ENCODE assay signal across 28 cellular contexts in the genomic region with DNA sequence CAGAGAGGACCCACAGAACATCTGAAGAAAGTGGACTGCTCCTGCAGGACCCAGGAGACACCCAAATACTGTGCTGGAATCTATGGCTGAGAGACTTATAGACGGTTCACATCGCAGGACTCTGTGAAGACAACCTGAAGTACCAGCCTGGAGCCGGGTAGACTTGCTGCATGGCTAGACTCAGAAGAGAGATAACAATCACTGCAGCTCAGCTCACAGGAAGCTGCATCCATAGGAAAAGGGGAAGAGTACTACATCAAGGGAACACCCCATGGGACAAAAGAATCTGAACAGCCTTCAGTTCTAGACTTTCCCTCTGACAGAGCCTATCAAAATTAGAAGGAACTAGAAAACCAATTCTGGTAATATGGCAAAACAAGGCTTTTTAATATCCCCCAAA.
"Had no signal": no experiment of that assay in that cellular context is flagged by ENCODE, and none has a peak within 500 bp of the region (broad histone marks: within the 10 kb centered on the region; RNA-seq: fewer than 3 reads in every experiment).

No MANE protein-coding gene starts in this region.

- H3K4me3 ChIP-seq: neural progenitor cell, ovary, psoas muscle, right lobe of liver, sigmoid colon, suprapubic skin, testis, tibial artery, transverse colon, upper lobe of left lung, vagina had no signal

- H3K27ac Mint-ChIP-seq: natural killer cell; nephron; neural progenitor cell; progenitor cell of endocrine pancreas; stimulated activated memory B cell treated with anti-CD40 and anti-IgM and Interleukin-4, amounts not matched to agents 10 μg/mL and 1 μg/mL and 100 μg/mL, for 72 hours; stimulated activated naive CD8-positive, alpha-beta T cell treated with anti-CD3 and anti-CD28 coated beads, Interleukin-15, amount 100 ng/mL, for 72 hours had no signal

- ATAC-seq: natural killer cell; psoas muscle; right cardiac atrium; right lobe of liver; stimulated activated memory B cell treated with anti-CD40 and anti-IgM and Interleukin-4, amounts not matched to agents 10 μg/mL and 1 μg/mL and 100 μg/mL, for 72 hours; stimulated activated naive CD8-positive, alpha-beta T cell treated with anti-CD3 and anti-CD28 coated beads, Interleukin-15, amount 100 ng/mL, for 72 hours; stimulated activated naive CD8-positive, alpha-beta T cell treated with anti-CD3 and anti-CD28 coated beads, Interleukin-15, Interleukin-2, amounts not matched to agents 100 U/mL and 50 U/mL, for 24 hours had no signal

- H3K9ac ChIP-seq: neural progenitor cell, parathyroid adenoma had no signal

- H3K27me3 ChIP-seq: neural progenitor cell, ovary, right lobe of liver, sigmoid colon, suprapubic skin, testis, tibial artery, transverse colon, upper lobe of left lung, vagina had no signal

- H3K9me3 Mint-ChIP-seq: natural killer cell; neural progenitor cell; stimulated activated naive CD8-positive, alpha-beta T cell treated with anti-CD3 and anti-CD28 coated beads, Interleukin-15, amount 100 ng/mL, for 72 hours had no signal

- H3K4me3 Mint-ChIP-seq: natural killer cell; nephron; neural progenitor cell; stimulated activated memory B cell treated with anti-CD40 and anti-IgM and Interleukin-4, amounts not matched to agents 10 μg/mL and 1 μg/mL and 100 μg/mL, for 72 hours; stimulated activated naive CD8-positive, alpha-beta T cell treated with anti-CD3 and anti-CD28 coated beads, Interleukin-15, amount 100 ng/mL, for 72 hours had no signal

- H3K36me3 ChIP-seq: neural progenitor cell, ovary, right lobe of liver, sigmoid colon, suprapubic skin, tibial artery, transverse colon, upper lobe of left lung, vagina had no signal

- H3K4me1 Mint-ChIP-seq: natural killer cell; nephron; neural progenitor cell; stimulated activated memory B cell treated with anti-CD40 and anti-IgM and Interleukin-4, amounts not matched to agents 10 μg/mL and 1 μg/mL and 100 μg/mL, for 72 hours; stimulated activated naive CD8-positive, alpha-beta T cell treated with anti-CD3 and anti-CD28 coated beads, Interleukin-15, amount 100 ng/mL, for 72 hours had no signal

- H2AFZ ChIP-seq: neural progenitor cell, parathyroid adenoma had no signal

- H3K27ac ChIP-seq: neural progenitor cell, ovary, parathyroid adenoma, psoas muscle, right lobe of liver, sigmoid colon, suprapubic skin, testis, tibial artery, upper lobe of left lung, vagina had no signal

- H3K79me2 ChIP-seq: parathyroid adenoma had no signal

- DNase-seq: natural killer cell; occipital lobe; ovary; posterior cingulate gyrus; psoas muscle; right cardiac atrium; right lobe of liver; sigmoid colon; small intestine; stimulated activated CD4-positive, alpha-beta T cell treated with anti-CD3 and anti-CD28 coated beads, Interleukin-15, amount 100 ng/mL, for 24 hours; stimulated activated CD4-positive, alpha-beta T cell treated with anti-CD3 and anti-CD28 coated beads, Interleukin-2, amount 100 ng/mL, for 24 hours; stimulated activated CD4-positive, alpha-beta T cell treated with anti-CD3 and anti-CD28 coated beads, Interleukin-2, amount 100 ng/mL, for 48 hours; stimulated activated CD4-positive, alpha-beta T cell treated with anti-CD3 and anti-CD28 coated beads, Interleukin-4, amount 100 ng/mL, for 24 hours; stimulated activated naive CD4-positive, alpha-beta T cell; stimulated activated naive CD8-positive, alpha-beta T cell treated with anti-CD3 and anti-CD28 coated beads, Interleukin-15, amount 100 ng/mL, for 72 hours; stimulated activated naive CD8-positive, alpha-beta T cell treated with anti-CD3 and anti-CD28 coated beads, Interleukin-15, Interleukin-2, amounts not matched to agents 100 U/mL and 50 U/mL, for 24 hours; substantia nigra; testis; tibial artery; transverse colon; upper lobe of left lung had no signal

- H3K27me3 Mint-ChIP-seq: stimulated activated memory B cell treated with anti-CD40 and anti-IgM and Interleukin-4, amounts not matched to agents 10 μg/mL and 1 μg/mL and 100 μg/mL, for 72 hours had no signal

- H3K9me3 ChIP-seq: ovary, psoas muscle, right lobe of liver, sigmoid colon, suprapubic skin, testis, tibial artery, transverse colon, upper lobe of left lung, vagina had no signal

- H3K4me1 ChIP-seq: neural progenitor cell, parathyroid adenoma, psoas muscle, sigmoid colon, suprapubic skin, testis, upper lobe of left lung, vagina had no signal

- H3K4me2 ChIP-seq: neural progenitor cell had no signal

- H3K36me3 Mint-ChIP-seq: neural progenitor cell had no signal
